ENCODE assay signal across 15 cellular contexts in the genomic region with DNA sequence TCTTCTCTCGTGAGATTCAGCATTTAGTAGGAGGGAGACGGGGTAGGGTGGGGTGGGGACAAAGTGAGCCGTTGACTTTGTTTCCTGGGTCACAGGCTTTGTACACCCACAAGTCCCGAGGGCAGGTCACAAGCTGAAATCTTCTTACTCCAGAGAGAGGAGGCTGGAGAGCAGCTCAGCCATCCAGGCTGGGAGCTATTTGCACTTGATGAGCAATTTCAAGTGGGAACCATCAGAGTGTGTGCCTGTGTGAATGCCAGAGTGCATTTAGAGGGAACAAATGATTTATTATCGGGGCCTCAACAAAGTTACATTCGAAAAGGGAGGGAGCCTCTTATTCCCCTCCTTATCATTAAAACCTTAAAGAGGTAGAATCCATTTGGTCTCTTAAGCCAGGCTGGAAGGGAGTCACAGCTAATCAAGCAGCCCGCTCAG.
DNase-seq lines count a peak whose midpoint lies in the region; ATAC-seq and TF ChIP-seq lines count a peak whose summit lies in the region.
"Had no signal": no experiment of that assay in that cellular context is flagged by ENCODE, and none has a peak within 500 bp of the region (broad histone marks: within the 10 kb centered on the region; RNA-seq: fewer than 3 reads in every experiment).

No MANE protein-coding gene starts in this region.

- H3K9me2 ChIP-seq in PC-3 (replicated peaks; ENCODE audit: low read length): no peaks in the 10 kb centered on the region

- H3K4me1 ChIP-seq in PC-3 (ENCODE audit: insufficient read depth, low read length) (peaks cover 13% of the 10 kb centered on the region; the same call in 1 of the 2 replicates), testis (peaks cover 2% of the 10 kb centered on the region)

- H3K9ac ChIP-seq in PC-3 (ENCODE audit: low read length): no peak overlapping the region

- intact Hi-C loops in PC-3 (cut with micrococcal nuclease) (no loop called here), left ventricle myocardium superior (cut with micrococcal nuclease) (no loop called here), testis (cut with DNase I; ENCODE audit: low total_unique reads) (no loop called here)

- CTCF ChIA-PET in PC-3 (lab: Charles Lee): interaction anchor here (0.6 to 0.7 kb wide), 2 partner anchors 11 to 43 kb away, joined by 4 read pairs; no protein-coding TSS in a partner anchor

- H2AFZ ChIP-seq in PC-3 (ENCODE audit: low read length): peak overlapping the region; percentile 49

- H3K27ac ChIP-seq in PC-3 (ENCODE audit: low read length) (no peak overlapping the region), testis (no peak overlapping the region)
- H3K27ac ChIP-seq: brain microvascular endothelial cell, transverse colon had no signal

- H3K79me2 ChIP-seq in PC-3 (ENCODE audit: low read length): no peaks in the 10 kb centered on the region

- no peaks in the 10 kb centered on the region for H4K20me1 ChIP-seq in PC-3 (ENCODE audit: low read length)

- TF ChIP-seq CTCF in PC-3 (conservative IDR thresholded peaks at IDR 0.05; ENCODE audit: low read depth, low read length) (no peak), testis (IDR thresholded peaks at IDR 0.05) (no peak)

- no peak for TF ChIP-seq POLR2A in testis (IDR thresholded peaks at IDR 0.05)

- ATAC-seq in PC-3 (peak; percentile 24; the same call in 1 of the 2 replicates), left ventricle myocardium superior (peak; percentile 65), HG02763 (IDR thresholded peaks at IDR 0.05; ENCODE audit: unreplicated experiment) (no peak)

- no peaks in the 10 kb centered on the region for H3K9me3 ChIP-seq in PC-3 (ENCODE audit: low read length)
- H3K9me3 ChIP-seq in testis: no peaks in the 10 kb centered on the region
- H3K9me3 ChIP-seq: transverse colon had no signal

- no peaks in the 10 kb centered on the region for H3F3A ChIP-seq in PC-3 (ENCODE audit: low read length, unreplicated experiment)

- no peaks in the 10 kb centered on the region for H3K36me3 ChIP-seq in PC-3 (ENCODE audit: low read depth, low read length)
- no peaks in the 10 kb centered on the region for H3K36me3 ChIP-seq in testis (ENCODE audit: low read depth, missing control alignments)
- H3K36me3 ChIP-seq: brain microvascular endothelial cell, transverse colon had no signal

- POLR2A ChIA-PET in PC-3 (lab: Charles Lee; ENCODE audit: unreplicated experiment): no interaction called here

- 24 to 37% methylated on average over 7 of the region's 7 CpGs for WGBS in testis, 2 donors

- BruUV-seq in PC-3 (replicated peaks; lab: Mats Ljungman, UMichigan): no TSS peak

- H3K27me3 ChIP-seq in PC-3 (ENCODE audit: low read length) (no peaks in the 10 kb centered on the region), testis (no peaks in the 10 kb centered on the region)
- H3K27me3 ChIP-seq: brain microvascular endothelial cell, transverse colon had no signal

- H3K4me3 ChIP-seq in PC-3 (ENCODE audit: low read length) (no peak overlapping the region), testis (no peak overlapping the region)
- H3K4me3 ChIP-seq: transverse colon had no signal

- DNase-seq in NCI-H82 (lab: John Stamatoyannopoulos, UW): peak; percentile 62
- DNase-seq in NCI-H82 treated with DMSO at 0.1 percent for 48 hours (lab: John Stamatoyannopoulos, UW; ENCODE audit: unreplicated experiment): no peak
- peak; percentile 37 for DNase-seq in PC-3
- no peak for DNase-seq in left ventricle myocardium superior
- DNase-seq in testis: peak; percentile 58
- no peak for DNase-seq in RKO (ENCODE audit: low spot score)
- DNase-seq in occipital lobe (lab: John Stamatoyannopoulos, UW): no peak
- DNase-seq: ACHN; activated CD4-positive, alpha-beta T cell treated with anti-CD3 and anti-CD28 coated beads for 4 hours; brain microvascular endothelial cell; DND-41; Karpas-422; NCI-H345; transverse colon had no signal

- 0 out of 2 replicates have a peak overlapping the region, but pooled peaks have one; percentile 20 for H3K4me2 ChIP-seq in PC-3 (ENCODE audit: low read length)

Comparison
In these comparisons a context has a peak if more than half of its experiments do, and no peak if none do; other contexts are left out.
1. DNase-seq: peak in NCI-H82 (single experiment), PC-3 (single experiment) and testis (single experiment); none in NCI-H82 treated with DMSO at 0.1 percent for 48 hours (single experiment), left ventricle myocardium superior (single experiment), RKO (single experiment) and occipital lobe (single experiment).